ENCODE assay signal across 13 cellular contexts in the genomic region with DNA sequence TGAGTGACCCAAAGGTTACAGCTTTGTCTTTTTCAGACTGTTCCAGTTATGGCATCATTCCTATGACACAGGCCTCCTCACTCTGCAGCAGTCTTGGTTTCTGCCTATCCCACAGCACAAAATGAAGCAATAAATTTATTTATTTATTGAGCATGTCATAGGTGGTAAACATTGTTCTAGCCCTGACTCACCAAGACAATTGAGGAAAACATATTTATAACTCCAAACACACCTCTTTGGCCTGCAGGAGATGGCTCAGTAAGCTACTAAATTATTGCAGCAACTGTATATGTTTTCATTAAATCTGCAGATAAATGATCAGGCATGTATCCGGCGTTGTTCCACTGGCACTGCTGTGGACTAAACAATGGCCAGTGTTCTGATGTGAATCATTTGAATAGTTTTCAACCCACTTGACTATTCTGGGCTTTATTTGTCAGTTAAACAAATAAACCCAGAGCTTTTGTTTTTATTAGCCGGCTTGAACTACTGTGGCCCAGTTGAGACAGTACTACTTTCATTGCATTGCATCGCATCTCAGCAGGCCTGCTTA.
DNase-seq lines count a peak whose midpoint lies in the region; ATAC-seq and TF ChIP-seq lines count a peak whose summit lies in the region.
"Had no signal": no experiment of that assay in that cellular context is flagged by ENCODE, and none has a peak within 500 bp of the region (broad histone marks: within the 10 kb centered on the region; RNA-seq: fewer than 3 reads in every experiment).

No MANE protein-coding gene starts in this region.

- intact Hi-C loops in activated CD4-positive, alpha-beta T cell treated with anti-CD3 and anti-CD28 coated beads for 36 hours (cut with DNase I, micrococcal nuclease), result no loop called here

- H3K4me3 Mint-ChIP-seq in activated CD4-positive, alpha-beta T cell treated with anti-CD3 and anti-CD28 coated beads for 36 hours, result no peak overlapping the region
- H3K4me3 Mint-ChIP-seq: T-helper 2 cell treated with Interferon-gamma antibody and Interleukin-4, amounts not matched to agents 5 μg/mL and 100 μg/mL, for 36 hours had no signal

- no peaks in the 10 kb centered on the region for H3K36me3 ChIP-seq in SJSA1

- no peaks in the 10 kb centered on the region for H3K36me3 Mint-ChIP-seq in activated CD4-positive, alpha-beta T cell treated with anti-CD3 and anti-CD28 coated beads for 36 hours (ENCODE audit: low read depth)

- ATAC-seq in activated CD4-positive, alpha-beta T cell treated with anti-CD3 and anti-CD28 coated beads for 36 hours, result no peak

- no peak overlapping the region for H3K27ac Mint-ChIP-seq in activated CD4-positive, alpha-beta T cell treated with anti-CD3 and anti-CD28 coated beads for 36 hours
- H3K27ac Mint-ChIP-seq: T-helper 2 cell treated with Interferon-gamma antibody and Interleukin-4, amounts not matched to agents 5 μg/mL and 100 μg/mL, for 36 hours had no signal

- H3K27me3 ChIP-seq in SJSA1 (replicated peaks), result no peaks in the 10 kb centered on the region

- peak overlapping the region; percentile 38 for H3K27ac ChIP-seq in SJSA1
- H3K27ac ChIP-seq: hepatocyte had no signal

- no peak for TF ChIP-seq CTCF in fibroblast of pulmonary artery (IDR thresholded peaks at IDR 0.05; ENCODE audit: low read length, missing control alignments)

- no peak overlapping the region for H3K4me3 ChIP-seq in SJSA1
- H3K4me3 ChIP-seq in fibroblast of pulmonary artery (replicated peaks; ENCODE audit: low read depth, low read length), result no peak overlapping the region
- H3K4me3 ChIP-seq: hepatocyte had no signal

- CTCF ChIA-PET in activated CD4-positive, alpha-beta T cell treated with anti-CD3 and anti-CD28 coated beads for 36 hours (lab: Charles Lee), result interaction anchor here (0.9 to 1.6 kb wide), 2 partner anchors 10 to 21 kb away, joined by 3 to 5 read pairs; no protein-coding TSS in a partner anchor

- DNase-seq in HCEC 1CT (peak; percentile 90), SJSA1 (ENCODE audit: low read depth in 1 of 2, low spot score in 2 of 2) (peak; percentile 80 to 89), fibroblast of pulmonary artery (ENCODE audit: low read depth) (peak; percentile 73), stromal cell of bone marrow (ENCODE audit: low read depth) (peak; percentile 79), HT-29 (ENCODE audit: low spot score) (no peak)
- no peak for DNase-seq in activated CD4-positive, alpha-beta T cell treated with anti-CD3 and anti-CD28 coated beads for 4 hours
- no peak for DNase-seq in activated CD4-positive, alpha-beta T cell treated with anti-CD3 and anti-CD28 coated beads for 36 hours
- DNase-seq: GDM1; H7; NK-92 treated with Interleukin-12 subunit alpha and Interleukin-12 subunit beta, amount 100 ng/mL, for 24 hours; stimulated activated naive CD4-positive, alpha-beta T cell treated with Interleukin-2 at 50 U/mL for 16 hours had no signal

- no peaks in the 10 kb centered on the region for H3K4me1 Mint-ChIP-seq in activated CD4-positive, alpha-beta T cell treated with anti-CD3 and anti-CD28 coated beads for 36 hours

- H3K27me3 Mint-ChIP-seq in activated CD4-positive, alpha-beta T cell treated with anti-CD3 and anti-CD28 coated beads for 36 hours, result peaks cover 33% of the 10 kb centered on the region

- H3K4me1 ChIP-seq in SJSA1 (replicated peaks), result peaks cover 45% of the 10 kb centered on the region

- H3K9me3 Mint-ChIP-seq in activated CD4-positive, alpha-beta T cell treated with anti-CD3 and anti-CD28 coated beads for 36 hours (ENCODE audit: low read depth), result no peaks in the 10 kb centered on the region
- H3K9me3 Mint-ChIP-seq: T-helper 2 cell treated with Interferon-gamma antibody and Interleukin-4, amounts not matched to agents 5 μg/mL and 100 μg/mL, for 36 hours had no signal

- POLR2A ChIA-PET in activated CD4-positive, alpha-beta T cell treated with anti-CD3 and anti-CD28 coated beads for 36 hours (lab: Charles Lee), result no interaction called here

- H3K9me3 ChIP-seq in SJSA1 (replicated peaks), result no peaks in the 10 kb centered on the region

Comparison
In these comparisons a context has a peak if more than half of its experiments do, and no peak if none do; other contexts are left out.
1. DNase-seq: peak in HCEC 1CT (single experiment), SJSA1 (2 of 2), fibroblast of pulmonary artery (single experiment) and stromal cell of bone marrow (single experiment); none in HT-29 (single experiment), activated CD4-positive, alpha-beta T cell treated with anti-CD3 and anti-CD28 coated beads for 4 hours (0 of 2) and activated CD4-positive, alpha-beta T cell treated with anti-CD3 and anti-CD28 coated beads for 36 hours (single experiment).